1 cellular context compared by ENCODE assay signal in genomic region chr19:52602931-52603330, GRCh38.
TF ChIP-seq lines count a peak whose summit lies in the region.

No MANE protein-coding gene starts in this region.

TF ChIP-seq in HepG2, 621 proteins besides CTCF, POLR2A, EP300 and RAD21:
- no peak for TF ChIP-seq ZBED4 (CRISPR knock-in tag; IDR thresholded peaks at IDR 0.05; ENCODE audit: borderline replicate concordance)
